1 cellular context compared by ENCODE assay signal in the genomic region with DNA sequence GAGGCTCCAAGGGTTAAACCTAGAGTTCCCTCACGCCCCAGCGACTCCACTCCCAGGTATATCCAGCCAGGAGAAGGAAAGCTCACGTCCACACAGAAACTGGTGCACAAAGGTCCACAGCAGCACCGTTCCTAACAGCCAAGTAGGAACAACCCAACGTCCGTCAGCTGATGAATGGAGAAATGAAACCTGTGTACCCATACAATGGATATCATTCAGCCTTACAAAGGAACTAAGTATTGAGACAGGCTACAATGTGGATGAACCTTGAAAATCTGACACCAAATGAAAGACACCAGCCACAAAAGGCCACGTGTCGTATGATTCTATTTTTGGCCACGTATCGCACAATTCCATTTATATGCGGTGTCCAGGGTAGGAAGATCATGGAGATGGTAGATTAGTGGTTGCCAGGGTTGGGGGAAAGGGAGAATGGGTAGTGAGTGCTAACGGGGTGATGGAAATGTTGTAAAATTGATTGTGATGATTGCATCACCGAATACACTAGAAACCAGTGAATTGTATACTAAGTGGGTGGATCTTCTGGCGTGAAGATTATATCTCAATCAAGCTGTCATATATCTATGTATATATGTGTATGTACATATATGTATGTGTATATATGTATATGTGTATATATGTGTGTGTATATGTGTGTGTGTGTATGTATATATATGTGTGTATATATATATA.
TF ChIP-seq lines count a peak whose summit lies in the region.

No MANE protein-coding gene starts in this region.

TF ChIP-seq in IMR-90, 13 proteins besides CTCF, POLR2A, EP300 and RAD21:
- TF ChIP-seq FOS (IDR thresholded peaks at IDR 0.05; ENCODE audit: low read depth, low read length) (no peak), CEBPB (IDR thresholded peaks at IDR 0.05; ENCODE audit: low read depth, low read length) (peak; percentile 47; the same call in 1 of the 2 replicates), NFE2L2 (IDR thresholded peaks at IDR 0.05; ENCODE audit: low read depth, low read length) (no peak), CHD1 (IDR thresholded peaks at IDR 0.05; ENCODE audit: low read depth, low read length) (no peak)
